ENCODE assay signal across 29 cellular contexts in the genomic region with DNA sequence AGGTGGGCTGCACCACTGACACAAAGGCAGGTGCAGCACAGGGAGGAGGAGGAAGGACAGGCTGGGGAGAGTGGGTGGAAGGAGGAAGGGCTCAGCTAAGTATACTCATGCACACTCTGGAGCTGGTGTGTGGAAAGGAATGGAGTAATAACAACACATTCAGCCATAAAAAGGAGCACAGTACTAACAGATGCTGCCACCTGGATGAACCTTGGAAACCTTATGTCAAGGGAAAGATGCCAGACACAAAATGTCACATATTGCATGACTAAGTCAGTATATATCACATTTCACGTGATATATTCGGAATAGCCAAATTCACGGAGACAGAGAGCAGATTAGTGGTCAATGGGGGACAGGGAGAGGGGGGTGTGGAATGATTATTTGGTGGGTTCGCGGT.
"Had no signal": no experiment of that assay in that cellular context is flagged by ENCODE, and none has a peak within 500 bp of the region (broad histone marks: within the 10 kb centered on the region; RNA-seq: fewer than 3 reads in every experiment).

No MANE protein-coding gene starts in this region.

- H3K27ac Mint-ChIP-seq: activated CD4-positive, alpha-beta T cell treated with anti-CD3 and anti-CD28 coated beads, Interleukin-2, amount 10 ng/mL, durations not matched to agents 24 days and 14 days; activated CD8-positive, alpha-beta T cell treated with anti-CD3 and anti-CD28 coated beads for 36 hours; activated naive CD4-positive, alpha-beta T cell treated with anti-CD3 and anti-CD28 coated beads, Interleukin-2, amount 10 ng/mL, durations not matched to agents 7 days and 5 days; activated naive CD8-positive, alpha-beta T cell; activated naive CD8-positive, alpha-beta T cell treated with anti-CD3 and anti-CD28 coated beads, Interleukin-2, amount 50 U/mL, for 24 hours; activated T-helper 1 cell treated with anti-CD3 and anti-CD28 coated beads, Interleukin-12 subunit alpha, Interleukin-12 subunit beta, Interleukin-2, Interleukin-4 antibody, amounts not matched to agents 30 ng/mL and 10 ng/mL and 1 ng/mL, durations not matched to agents 14 hours and 24 hours and 36 hours; brain; T-helper 2 cell treated with Interferon-gamma antibody and Interleukin-4, amounts not matched to agents 5 μg/mL and 100 μg/mL, for 36 hours had no signal

- H3K27me3 Mint-ChIP-seq: activated CD4-positive, alpha-beta T cell treated with anti-CD3 and anti-CD28 coated beads, Interleukin-2, amount 10 ng/mL, durations not matched to agents 24 days and 14 days; activated naive CD4-positive, alpha-beta T cell treated with anti-CD3 and anti-CD28 coated beads, Interleukin-2, amount 10 ng/mL, durations not matched to agents 7 days and 5 days; activated naive CD8-positive, alpha-beta T cell; brain had no signal

- H3K27ac ChIP-seq: SJCRH30, SK-N-MC had no signal

- H3K27me3 ChIP-seq: MG63, SJCRH30 had no signal

- H3K4me1 Mint-ChIP-seq: activated CD4-positive, alpha-beta T cell treated with anti-CD3 and anti-CD28 coated beads, Interleukin-2, amount 10 ng/mL, durations not matched to agents 24 days and 14 days; activated naive CD4-positive, alpha-beta T cell treated with anti-CD3 and anti-CD28 coated beads, Interleukin-2, amount 10 ng/mL, durations not matched to agents 7 days and 5 days; activated naive CD8-positive, alpha-beta T cell treated with anti-CD3 and anti-CD28 coated beads, Interleukin-2, amount 50 U/mL, for 24 hours had no signal

- H3K36me3 Mint-ChIP-seq: activated naive CD4-positive, alpha-beta T cell treated with anti-CD3 and anti-CD28 coated beads, Interleukin-2, amount 10 ng/mL, durations not matched to agents 7 days and 5 days; activated naive CD8-positive, alpha-beta T cell; brain had no signal

- H3K9me3 ChIP-seq: MG63, SJCRH30 had no signal

- DNase-seq: activated CD4-positive, alpha-beta T cell treated with anti-CD3 and anti-CD28 coated beads, Interleukin-2, amount 10 ng/mL, durations not matched to agents 24 days and 14 days; activated CD4-positive, alpha-beta T cell treated with anti-CD3 and anti-CD28 coated beads, Interleukin-2, amount 50 U/mL, for 4 hours; activated CD8-positive, alpha-beta T cell treated with anti-CD3 and anti-CD28 coated beads for 36 hours; activated gamma-delta T cell treated with Interleukin-2 at 50 U/mL for 16 hours; activated naive CD4-positive, alpha-beta T cell treated with anti-CD3 and anti-CD28 coated beads, Interleukin-2, amount 10 ng/mL, durations not matched to agents 7 days and 5 days; activated naive CD8-positive, alpha-beta T cell treated with anti-CD3 and anti-CD28 coated beads, Interleukin-2, amount 50 U/mL, for 24 hours; activated T-cell treated with anti-CD3 and anti-CD28 coated beads, Interleukin-2, amount 50 U/mL, for 4 hours; anterior cingulate cortex; caudate nucleus; cerebellar nuclear complex; Kasumi-1; KG1; MG63; NCI-H1048; NCI-H1105 treated with DMSO at 0.1 percent for 48 hours; NCI-H1436; NCI-H187; NCI-H2029 treated with DMSO at 0.1 percent for 48 hours; NCI-H345; NCI-H524 treated with DMSO at 0.1 percent for 48 hours; SHP77; SJCRH30 had no signal

- H3K9me3 Mint-ChIP-seq: activated CD4-positive, alpha-beta T cell treated with anti-CD3 and anti-CD28 coated beads, Interleukin-2, amount 10 ng/mL, durations not matched to agents 24 days and 14 days; activated CD8-positive, alpha-beta T cell treated with anti-CD3 and anti-CD28 coated beads for 36 hours; activated naive CD8-positive, alpha-beta T cell treated with anti-CD3 and anti-CD28 coated beads, Interleukin-2, amount 50 U/mL, for 24 hours; activated T-cell treated with anti-CD3 and anti-CD28 coated beads, Interleukin-2, amount 50 U/mL, for 4 hours; brain had no signal

- H3K4me3 Mint-ChIP-seq: activated CD4-positive, alpha-beta T cell treated with anti-CD3 and anti-CD28 coated beads, Interleukin-2, amount 10 ng/mL, durations not matched to agents 24 days and 14 days; activated CD8-positive, alpha-beta T cell treated with anti-CD3 and anti-CD28 coated beads for 36 hours; activated naive CD4-positive, alpha-beta T cell treated with anti-CD3 and anti-CD28 coated beads, Interleukin-2, amount 10 ng/mL, durations not matched to agents 7 days and 5 days; activated naive CD8-positive, alpha-beta T cell; activated naive CD8-positive, alpha-beta T cell treated with anti-CD3 and anti-CD28 coated beads, Interleukin-2, amount 50 U/mL, for 24 hours; activated T-cell treated with anti-CD3 and anti-CD28 coated beads, Interleukin-2, amount 50 U/mL, for 4 hours; activated T-helper 1 cell treated with anti-CD3 and anti-CD28 coated beads, Interleukin-12 subunit alpha, Interleukin-12 subunit beta, Interleukin-2, Interleukin-4 antibody, amounts not matched to agents 30 ng/mL and 10 ng/mL and 1 ng/mL, durations not matched to agents 14 hours and 24 hours and 36 hours; brain; T-helper 2 cell treated with Interferon-gamma antibody and Interleukin-4, amounts not matched to agents 5 μg/mL and 100 μg/mL, for 36 hours had no signal

- H3K4me3 ChIP-seq: MG63, SJCRH30, SK-N-MC had no signal

- FAIRE-seq: bronchial epithelial cell, TTC549 had no signal

- H3K36me3 ChIP-seq: MG63, SJCRH30 had no signal
